ENCODE assay signal across 9 cellular contexts in genomic region chr5:5419291-5420210, GRCh38. TPM values are rescaled to one million over a fixed set of nuclear protein-coding genes. Genes with fewer than 3 reads are reported as not detected.
A peak's percentile ranks its signal among the peaks of the same experiment; 100 is the strongest.
DNase-seq lines count a peak whose midpoint lies in the region; ATAC-seq and TF ChIP-seq lines count a peak whose summit lies in the region.
"Had no signal": no experiment of that assay in that cellular context is flagged by ENCODE, and none has a peak within 500 bp of the region (broad histone marks: within the 10 kb centered on the region; RNA-seq: fewer than 3 reads in every experiment).

No MANE protein-coding gene starts in this region.

- ATAC-seq in HG02588 (IDR thresholded peaks at IDR 0.05; ENCODE audit: unreplicated experiment) (no peak), GM18519 (IDR thresholded peaks at IDR 0.05; ENCODE audit: low FRiP score, unreplicated experiment) (no peak)

- H3K4me1 ChIP-seq in esophagus squamous epithelium: peaks cover 16 to 35% (median 19%) of the 10 kb centered on the region in 3 donors

- no peak for TF ChIP-seq POLR2A in esophagus squamous epithelium (IDR thresholded peaks at IDR 0.05)

- intact Hi-C loops in esophagus squamous epithelium (cut with DNase I): loop anchor here (5.0 kb wide), 1 partner anchor 277 kb away; the partner anchor contains the start of gene ADAMTS16

- CTCF ChIA-PET in RWPE1 (lab: Yijun Ruan, JAX): interaction anchor here (0.6 to 2.3 kb wide), 9 partner anchors 11 to 540 kb away, joined by 3 to 17 read pairs (median 3); partner anchors contain the start of gene ADAMTS16

- H3K27me3 ChIP-seq in esophagus squamous epithelium: no peaks in the 10 kb centered on the region

- no peaks in the 10 kb centered on the region for H3K36me3 ChIP-seq in esophagus squamous epithelium

- DNase-seq in DMS79 (lab: John Stamatoyannopoulos, UW) (peak; percentile 25), LHCN-M2 (ENCODE audit: low read depth) (peak; percentile 79), RWPE1 (ENCODE audit: low spot score) (peak; percentile 79), esophagus squamous epithelium (lab: John Stamatoyannopoulos, UW) (no peak), putamen (ENCODE audit: low spot score) (peak; percentile 14)
- DNase-seq in activated CD4-positive, alpha-beta T cell treated with anti-CD3 and anti-CD28 coated beads, Interleukin-2, amount 50 U/mL, for 48 hours: no peak
- DNase-seq: activated B cell treated with CpG ODN at 0.5 μM for 24 hours had no signal

- peak; percentile 94 for TF ChIP-seq CTCF in RWPE1 (conservative IDR thresholded peaks at IDR 0.05; ENCODE audit: low read depth)
- TF ChIP-seq CTCF in esophagus squamous epithelium (IDR thresholded peaks at IDR 0.05): peak; percentile 50 to 78 (median 66)

- POLR2A ChIA-PET in RWPE1 (lab: Yijun Ruan, JAX; ENCODE audit: low non-redundant PET): no interaction called here

- H3K9me3 ChIP-seq in esophagus squamous epithelium: no peaks in the 10 kb centered on the region

- 23 to 29% methylated on average over 11 of the region's 11 CpGs for WGBS in esophagus squamous epithelium, 2 donors

- H3K27ac ChIP-seq in RWPE1 (no peak overlapping the region), esophagus squamous epithelium (no peak overlapping the region)

- no peak overlapping the region for H3K4me3 ChIP-seq in esophagus squamous epithelium

RNA-seq across cellular contexts. Expression of gene ICE1, which starts 2.9 kb away (rescaled TPM):
- total RNA-seq in LHCN-M2 (2014; rRNA removed) (27.3 and 28.5 TPM in 2 replicates), esophagus squamous epithelium (10 to 100 TPM in 3 of 4 donors, 1 to 10 TPM in 1; 8.1 to 27.1 (median 17.5) TPM)
- 5.3 TPM for polyA plus RNA-seq in LHCN-M2 (2012)

Comparison
In these comparisons a context has a peak if more than half of its experiments do, and no peak if none do; other contexts are left out.
1. DNase-seq: peak in DMS79 (single experiment), LHCN-M2 (single experiment), RWPE1 (single experiment) and putamen (single experiment); none in esophagus squamous epithelium (single experiment) and activated CD4-positive, alpha-beta T cell treated with anti-CD3 and anti-CD28 coated beads, Interleukin-2, amount 50 U/mL, for 48 hours (0 of 2).